29 cellular contexts compared by ENCODE assay signal in the genomic region with DNA sequence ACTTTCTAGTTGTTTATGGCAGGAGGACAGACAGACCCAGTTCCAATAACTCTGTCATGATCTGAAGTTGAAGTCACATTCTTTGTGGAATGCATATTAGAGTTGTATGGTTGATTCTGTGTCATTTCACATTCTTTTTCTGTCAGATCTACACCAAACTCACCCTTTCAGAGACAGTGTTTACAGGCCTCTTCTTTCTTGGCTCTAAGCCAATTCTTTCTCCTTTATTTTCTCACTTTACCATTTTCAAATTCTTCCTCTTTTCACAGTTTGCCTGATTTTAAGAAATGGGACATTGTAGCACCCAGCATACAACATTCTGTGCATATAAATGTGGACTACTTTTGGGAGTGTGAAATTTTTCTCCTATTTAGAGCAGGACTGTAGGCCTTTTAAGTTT.
DNase-seq lines count a peak whose midpoint lies in the region; ATAC-seq, FAIRE-seq and TF ChIP-seq lines count a peak whose summit lies in the region.
"Had no signal": no experiment of that assay in that cellular context is flagged by ENCODE, and none has a peak within 500 bp of the region (broad histone marks: within the 10 kb centered on the region; RNA-seq: fewer than 3 reads in every experiment).

No MANE protein-coding gene starts in this region.

- no peaks in the 10 kb centered on the region for H3K36me3 Mint-ChIP-seq in Calu3 (ENCODE audit: insufficient read depth, unreplicated experiment)
- H3K36me3 Mint-ChIP-seq: naive B cell had no signal

- no peaks in the 10 kb centered on the region for H3K27me3 Mint-ChIP-seq in Calu3 (ENCODE audit: unreplicated experiment)
- H3K27me3 Mint-ChIP-seq: activated CD4-positive, alpha-beta T cell treated with anti-CD3 and anti-CD28 coated beads for 36 hours; activated T-cell treated with anti-CD3 and anti-CD28 coated beads, Interleukin-2, amount 50 U/mL, for 24 hours; naive B cell had no signal

- H3K9me2 ChIP-seq in PC-3 (replicated peaks; ENCODE audit: low read length) = no peaks in the 10 kb centered on the region

- H4K20me1 ChIP-seq in PC-3 (ENCODE audit: low read length) = no peaks in the 10 kb centered on the region
- no peaks in the 10 kb centered on the region for H4K20me1 ChIP-seq in keratinocyte (ENCODE audit: control insufficient read depth, extremely low read depth, insufficient read depth, low read length)

- intact Hi-C loops in Calu3 (cut with micrococcal nuclease; ENCODE audit: unreplicated experiment) = loop anchor here (5.0 to 10.0 kb wide), 2 partner anchors 235 to 457 kb away; no protein-coding TSS in a partner anchor
- intact Hi-C loops in PC-3 (cut with micrococcal nuclease) = loop anchor here (5.0 kb wide), 2 partner anchors 50 to 95 kb away; no protein-coding TSS in a partner anchor
- intact Hi-C loops in Right ventricle myocardium superior (cut with DNase I) = no loop called here

- DNase-seq in Calu3 (no peak), PC-3 (peak; percentile 15), keratinocyte (ENCODE audit: low read depth, low spot score) (no peak), Right ventricle myocardium superior (no peak), mesenteric fat pad (ENCODE audit: low spot score) (no peak)
- DNase-seq in stimulated activated naive CD4-positive, alpha-beta T cell (lab: John Stamatoyannopoulos, UW) = no peak
- DNase-seq in effector CD4-positive, alpha-beta T cell = no peak
- DNase-seq: activated CD4-positive, alpha-beta T cell treated with anti-CD3 and anti-CD28 coated beads for 36 hours; activated gamma-delta T cell treated with Interleukin-2 at 50 U/mL for 16 hours; activated naive CD8-positive, alpha-beta T cell treated with anti-CD3 and anti-CD28 coated beads, Interleukin-2, amount 50 U/mL, for 24 hours; activated T-cell treated with anti-CD3 and anti-CD28 coated beads, Interleukin-2, amount 50 U/mL, for 24 hours; brain microvascular endothelial cell; effector CD8-positive, alpha-beta T cell; GF-D8; left lung; mesendoderm; naive B cell; NCI-H2081; NCI-H510A; stimulated activated CD4-positive, alpha-beta T cell treated with anti-CD3 and anti-CD28 coated beads, Interleukin-12 subunit alpha, Interleukin-12 subunit beta, amount 100 ng/mL, for 4 hours; stimulated activated CD4-positive, alpha-beta T cell treated with anti-CD3 and anti-CD28 coated beads, Interleukin-4, amount 100 ng/mL, for 24 hours; stimulated activated naive CD4-positive, alpha-beta T cell treated with Interleukin-2 at 50 U/mL for 16 hours; T-helper 2 cell; thyroid gland had no signal

- H3K27me3 ChIP-seq in PC-3 (ENCODE audit: low read length) (no peaks in the 10 kb centered on the region), keratinocyte (ENCODE audit: control insufficient read depth, extremely low read depth, insufficient read depth, low read length) (no peaks in the 10 kb centered on the region)
- H3K27me3 ChIP-seq: brain microvascular endothelial cell, left lung, thyroid gland had no signal

- H3K4me1 ChIP-seq in PC-3 (ENCODE audit: insufficient read depth, low read length) = peaks cover 24% of the 10 kb centered on the region
- peaks cover 12% of the 10 kb centered on the region for H3K4me1 ChIP-seq in keratinocyte (ENCODE audit: control insufficient read depth, extremely low read depth, insufficient read depth, low read length)
- H3K4me1 ChIP-seq: left lung had no signal

- CTCF ChIA-PET in Calu3 (lab: Charles Lee) (interaction anchor here (0.7 to 1.4 kb wide), 2 partner anchors 104 to 462 kb away, joined by 3 read pairs; partner anchors contain the start of gene CCDC85A), PC-3 (lab: Charles Lee) (interaction anchor here (0.6 kb wide), 1 partner anchor 214 kb away, joined by 3 read pairs; no protein-coding TSS in a partner anchor)

- peak overlapping the region; percentile 35 for H3K27ac ChIP-seq in PC-3 (ENCODE audit: low read length)
- H3K27ac ChIP-seq in keratinocyte (ENCODE audit: control insufficient read depth, insufficient read depth, low read length) = no peak overlapping the region
- H3K27ac ChIP-seq: brain microvascular endothelial cell, C4-2B, left lung, thyroid gland had no signal

- no peak for FAIRE-seq in keratinocyte (lab: Jason Lieb, UNC)
- FAIRE-seq: D721Med, frontal cortex, H54 had no signal

- H3K4me1 Mint-ChIP-seq in Calu3 (ENCODE audit: low read depth, unreplicated experiment) = peaks cover 23% of the 10 kb centered on the region
- H3K4me1 Mint-ChIP-seq: activated CD4-positive, alpha-beta T cell treated with anti-CD3 and anti-CD28 coated beads for 36 hours; activated naive CD8-positive, alpha-beta T cell treated with anti-CD3 and anti-CD28 coated beads, Interleukin-2, amount 50 U/mL, for 24 hours; naive B cell had no signal

- peak overlapping the region; percentile 29 for H3K4me2 ChIP-seq in PC-3 (ENCODE audit: low read length)
- H3K4me2 ChIP-seq in keratinocyte (ENCODE audit: control insufficient read depth, extremely low read depth, insufficient read depth, low read depth, low read length) = peak overlapping the region; percentile 6

- peak; percentile 26 for ATAC-seq in GM18498 (IDR thresholded peaks at IDR 0.05; ENCODE audit: unreplicated experiment)
- no peak for ATAC-seq in PC-3
- ATAC-seq in Right ventricle myocardium superior (ENCODE audit: poor library complexity) = no peak
- ATAC-seq: activated CD4-positive, alpha-beta T cell treated with anti-CD3 and anti-CD28 coated beads for 36 hours; activated naive CD8-positive, alpha-beta T cell treated with anti-CD3 and anti-CD28 coated beads, Interleukin-2, amount 50 U/mL, for 24 hours had no signal

- H3K79me2 ChIP-seq in PC-3 (ENCODE audit: low read length) (no peaks in the 10 kb centered on the region), keratinocyte (ENCODE audit: control insufficient read depth, insufficient read depth, low read length) (no peaks in the 10 kb centered on the region)

- POLR2A ChIA-PET in PC-3 (lab: Charles Lee; ENCODE audit: unreplicated experiment) = no interaction called here

- no peaks in the 10 kb centered on the region for H3F3A ChIP-seq in PC-3 (ENCODE audit: low read length, unreplicated experiment)

- dilution Hi-C loops in keratinocyte (cut with MboI; ENCODE audit: extremely low pct_ligation_motif_present, low sequenced_read_pairs) = no loop called here

- H2AFZ ChIP-seq in PC-3 (ENCODE audit: low read length) (no peak overlapping the region), keratinocyte (ENCODE audit: control insufficient read depth, low read length) (no peak overlapping the region)

- H3K9me3 ChIP-seq in PC-3 (ENCODE audit: low read length) = no peaks in the 10 kb centered on the region
- H3K9me3 ChIP-seq in keratinocyte (ENCODE audit: control insufficient read depth, low read depth, low read length) = no peaks in the 10 kb centered on the region
- H3K9me3 ChIP-seq: thyroid gland had no signal

- H3K4me3 ChIP-seq in PC-3 (ENCODE audit: low read length) = no peak overlapping the region
- no peak overlapping the region for H3K4me3 ChIP-seq in keratinocyte (ENCODE audit: control insufficient read depth in 2 of 3, extremely low read depth in 1 of 3, insufficient read depth in 2 of 3, low read depth in 1 of 3, low read length in 3 of 3)
- H3K4me3 ChIP-seq: left lung, thyroid gland had no signal

- H3K4me3 Mint-ChIP-seq in Calu3 (ENCODE audit: low read depth, unreplicated experiment) = no peak overlapping the region
- H3K4me3 Mint-ChIP-seq: activated CD4-positive, alpha-beta T cell treated with anti-CD3 and anti-CD28 coated beads for 36 hours; activated naive CD8-positive, alpha-beta T cell treated with anti-CD3 and anti-CD28 coated beads, Interleukin-2, amount 50 U/mL, for 24 hours; activated T-cell treated with anti-CD3 and anti-CD28 coated beads, Interleukin-2, amount 50 U/mL, for 24 hours; naive B cell had no signal

- peak overlapping the region; percentile 34 for H3K27ac Mint-ChIP-seq in Calu3 (ENCODE audit: unreplicated experiment)
- H3K27ac Mint-ChIP-seq: activated CD4-positive, alpha-beta T cell treated with anti-CD3 and anti-CD28 coated beads for 36 hours; activated naive CD8-positive, alpha-beta T cell treated with anti-CD3 and anti-CD28 coated beads, Interleukin-2, amount 50 U/mL, for 24 hours; activated T-cell treated with anti-CD3 and anti-CD28 coated beads, Interleukin-2, amount 50 U/mL, for 24 hours; naive B cell had no signal

- peaks cover 5% of the 10 kb centered on the region for H3K9me3 Mint-ChIP-seq in Calu3 (ENCODE audit: low read depth, unreplicated experiment)

- no TSS peak for BruUV-seq in Calu3 (replicated peaks; lab: Mats Ljungman, UMichigan)
- BruUV-seq in PC-3 (replicated peaks; lab: Mats Ljungman, UMichigan) = no TSS peak

- H3K9me1 ChIP-seq in keratinocyte (ENCODE audit: control insufficient read depth, extremely low read depth, insufficient read depth, low read length) = no peaks in the 10 kb centered on the region

- TF ChIP-seq CTCF in Calu3 (IDR thresholded peaks at IDR 0.05; ENCODE audit: unreplicated experiment) (no peak), PC-3 (conservative IDR thresholded peaks at IDR 0.05; ENCODE audit: low read depth, low read length) (no peak), keratinocyte (optimal IDR thresholded peaks at IDR 0.05 in 1 of 3, IDR thresholded peaks at IDR 0.05 in 1 of 3, conservative IDR thresholded peaks at IDR 0.05 in 1 of 3; ENCODE audit: extremely low read depth in 1 of 3, insufficient read depth in 2 of 3, low read length in 3 of 3) (no peak)

- H3K9ac ChIP-seq in PC-3 (ENCODE audit: low read length) (no peak overlapping the region), keratinocyte (ENCODE audit: control insufficient read depth, extremely low read depth, insufficient read depth, low read length) (no peak overlapping the region)

- H3K36me3 ChIP-seq in PC-3 (ENCODE audit: low read depth, low read length) = no peaks in the 10 kb centered on the region
- H3K36me3 ChIP-seq in keratinocyte (ENCODE audit: control insufficient read depth in 2 of 2, extremely low read depth in 1 of 2, insufficient read depth in 2 of 2, low read length in 2 of 2) = no peaks in the 10 kb centered on the region
- H3K36me3 ChIP-seq: brain microvascular endothelial cell, left lung, thyroid gland had no signal
